8 cellular contexts compared by ENCODE assay signal in genomic region chr1:15684468-15685283, GRCh38. TPM values are rescaled to one million over a fixed set of nuclear protein-coding genes. Genes with fewer than 3 reads are reported as not detected.
DNase-seq lines count a peak whose midpoint lies in the region; ATAC-seq lines count a peak whose summit lies in the region.

No MANE protein-coding gene starts in this region.

- intact Hi-C loops in left cardiac atrium (cut with DNase I) = no loop called here

- H3K36me3 ChIP-seq in CD4-positive, CD25-positive, alpha-beta regulatory T cell (ENCODE audit: control insufficient read depth, insufficient read depth, low read length) = peaks cover 4% of the 10 kb centered on the region
- H3K36me3 ChIP-seq in rectal smooth muscle tissue (ENCODE audit: control insufficient read depth, insufficient read depth, low read length) = no peaks in the 10 kb centered on the region

- peaks cover 4% of the 10 kb centered on the region for H3K27me3 Mint-ChIP-seq in CD4-positive, CD25-positive, alpha-beta regulatory T cell
- no peaks in the 10 kb centered on the region for H3K27me3 Mint-ChIP-seq in activated naive CD8-positive, alpha-beta T cell treated with anti-CD3 and anti-CD28 coated beads for 36 hours

- H3K4me3 ChIP-seq in CD4-positive, CD25-positive, alpha-beta regulatory T cell (ENCODE audit: low read depth, low read length) = peak overlapping the region; percentile 79
- H3K4me3 ChIP-seq in rectal smooth muscle tissue (ENCODE audit: low read length) = peak overlapping the region; percentile 87

- H3K9ac ChIP-seq in rectal smooth muscle tissue (ENCODE audit: low read length) = peak overlapping the region; percentile 77

- H3K27me3 ChIP-seq in CD4-positive, CD25-positive, alpha-beta regulatory T cell (ENCODE audit: control insufficient read depth, insufficient read depth, low read length) = no peaks in the 10 kb centered on the region
- H3K27me3 ChIP-seq in rectal smooth muscle tissue (ENCODE audit: control insufficient read depth, insufficient read depth, low read length) = no peaks in the 10 kb centered on the region

- DNase-seq in CD4-positive, CD25-positive, alpha-beta regulatory T cell = peak; percentile 11 to 44 (median 30)
- DNase-seq in OCI-M1 (lab: John Stamatoyannopoulos, UW) (peak; percentile 67), left cardiac atrium (peak; percentile 60), SHP77 treated with DMSO at 0.1 percent for 48 hours (lab: John Stamatoyannopoulos, UW) (no peak), MV-4-11 (lab: John Stamatoyannopoulos, UW) (no peak)
- DNase-seq in activated naive CD8-positive, alpha-beta T cell treated with anti-CD3 and anti-CD28 coated beads for 36 hours = peak; percentile 52

- H3K4me3 Mint-ChIP-seq in CD4-positive, CD25-positive, alpha-beta regulatory T cell = peak overlapping the region; percentile 90 to 95 (median 92)
- peak overlapping the region; percentile 83 for H3K4me3 Mint-ChIP-seq in activated naive CD8-positive, alpha-beta T cell treated with anti-CD3 and anti-CD28 coated beads for 36 hours

- peak overlapping the region; percentile 57 for H3K27ac ChIP-seq in CD4-positive, CD25-positive, alpha-beta regulatory T cell (ENCODE audit: insufficient read depth, low read length, poor library complexity, severe bottlenecking)
- peak overlapping the region; percentile 80 for H3K27ac ChIP-seq in rectal smooth muscle tissue (ENCODE audit: low read depth, low read length)

- H3K9me3 Mint-ChIP-seq in CD4-positive, CD25-positive, alpha-beta regulatory T cell = peaks cover 0 to 3% (median 0%) of the 10 kb centered on the region in 7 donors
- no peaks in the 10 kb centered on the region for H3K9me3 Mint-ChIP-seq in activated naive CD8-positive, alpha-beta T cell treated with anti-CD3 and anti-CD28 coated beads for 36 hours

- H3K36me3 Mint-ChIP-seq in CD4-positive, CD25-positive, alpha-beta regulatory T cell = peaks cover 6% of the 10 kb centered on the region
- peaks cover 25% of the 10 kb centered on the region for H3K36me3 Mint-ChIP-seq in activated naive CD8-positive, alpha-beta T cell treated with anti-CD3 and anti-CD28 coated beads for 36 hours

- peak overlapping the region; percentile 91 to 95 (median 92) for H3K27ac Mint-ChIP-seq in CD4-positive, CD25-positive, alpha-beta regulatory T cell
- peak overlapping the region; percentile 87 for H3K27ac Mint-ChIP-seq in activated naive CD8-positive, alpha-beta T cell treated with anti-CD3 and anti-CD28 coated beads for 36 hours

- H3K9me3 ChIP-seq in CD4-positive, CD25-positive, alpha-beta regulatory T cell (ENCODE audit: control insufficient read depth in 2 of 2, low read length in 2 of 2) = no peaks in the 10 kb centered on the region

- H3K4me1 ChIP-seq in CD4-positive, CD25-positive, alpha-beta regulatory T cell (ENCODE audit: control insufficient read depth, insufficient read depth, low read length, poor library complexity, severe bottlenecking) = peaks cover 31% of the 10 kb centered on the region
- peaks cover 5% of the 10 kb centered on the region for H3K4me1 ChIP-seq in rectal smooth muscle tissue (ENCODE audit: control insufficient read depth, insufficient read depth, low read length)

- peaks cover 21 to 42% (median 27%) of the 10 kb centered on the region in 4 donors for H3K4me1 Mint-ChIP-seq in CD4-positive, CD25-positive, alpha-beta regulatory T cell
- peaks cover 27% of the 10 kb centered on the region for H3K4me1 Mint-ChIP-seq in activated naive CD8-positive, alpha-beta T cell treated with anti-CD3 and anti-CD28 coated beads for 36 hours

- peak; percentile 23 to 28 for ATAC-seq in CD4-positive, CD25-positive, alpha-beta regulatory T cell (ENCODE audit: low read depth in 2 of 2)
- ATAC-seq in GM21423 (IDR thresholded peaks at IDR 0.05; ENCODE audit: unreplicated experiment) (peak; percentile 22), left cardiac atrium (peak; percentile 37 to 38)

RNA-seq across cellular contexts. Expression of gene PLEKHM2, which starts 0.6 kb away (rescaled TPM):
- 71.8 TPM for total RNA-seq in CD4-positive, CD25-positive, alpha-beta regulatory T cell
- 1 to 10 TPM; 3.2 to 5.0 (median 3.7) TPM for polyA plus RNA-seq in CD4-positive, CD25-positive, alpha-beta regulatory T cell
- 10 to 100 TPM; 45.4 to 50.6 TPM for total RNA-seq in activated naive CD8-positive, alpha-beta T cell treated with anti-CD3 and anti-CD28 coated beads for 36 hours
- 10 to 100 TPM; 64.5 to 70.4 TPM for total RNA-seq in left cardiac atrium

RNA-seq across cellular contexts. Expression of gene SLC25A34, which starts 51.4 kb away (rescaled TPM):
- total RNA-seq in CD4-positive, CD25-positive, alpha-beta regulatory T cell = 1.8 TPM
- not detected for polyA plus RNA-seq in CD4-positive, CD25-positive, alpha-beta regulatory T cell
- total RNA-seq in activated naive CD8-positive, alpha-beta T cell treated with anti-CD3 and anti-CD28 coated beads for 36 hours = under 1 TPM; 0.76 to 0.94 TPM
- total RNA-seq in left cardiac atrium = 1 to 10 TPM; 5.4 to 7.3 TPM

RNA-seq across cellular contexts. Expression of gene TMEM82, which starts 57.6 kb away (rescaled TPM):
- total RNA-seq in CD4-positive, CD25-positive, alpha-beta regulatory T cell = not detected
- polyA plus RNA-seq in CD4-positive, CD25-positive, alpha-beta regulatory T cell = not detected
- not detected for total RNA-seq in activated naive CD8-positive, alpha-beta T cell treated with anti-CD3 and anti-CD28 coated beads for 36 hours
- not detected for total RNA-seq in left cardiac atrium

Comparison
In these comparisons a context has a peak if more than half of its experiments do, and no peak if none do; other contexts are left out.
1. DNase-seq: peak in CD4-positive, CD25-positive, alpha-beta regulatory T cell (3 of 3), OCI-M1 (single experiment), activated naive CD8-positive, alpha-beta T cell treated with anti-CD3 and anti-CD28 coated beads for 36 hours (single experiment) and left cardiac atrium (single experiment); none in SHP77 treated with DMSO at 0.1 percent for 48 hours (single experiment) and MV-4-11 (single experiment).
2. Peak in every context shown above with its lines, with median percentiles within 50 percentile points of each other: ATAC-seq.